Comparison of ENCODE assay signal across 8 cellular contexts in the genomic region with DNA sequence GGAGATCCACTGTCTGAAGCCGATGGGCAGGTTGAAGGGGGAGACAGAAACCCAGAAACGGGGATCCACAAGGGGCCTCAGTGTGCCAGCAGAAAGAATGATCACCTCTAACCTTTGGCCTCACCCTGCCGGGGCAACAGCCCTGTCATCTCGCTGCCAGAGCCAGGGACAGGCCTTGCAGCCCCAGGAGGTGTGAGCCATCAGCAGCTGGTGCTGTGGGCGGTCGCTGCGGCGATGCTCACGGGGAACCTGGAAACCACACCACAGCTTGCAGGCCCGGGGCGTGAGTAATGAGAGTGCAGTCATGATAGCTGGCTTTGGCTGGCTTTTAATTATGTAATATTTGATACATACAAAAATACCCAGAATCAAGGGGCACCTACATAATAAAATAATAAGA. TPM values are rescaled to one million over a fixed set of nuclear protein-coding genes. Genes with fewer than 3 reads are reported as not detected.
DNase-seq lines count a peak whose midpoint lies in the region; ATAC-seq, FAIRE-seq and TF ChIP-seq lines count a peak whose summit lies in the region.

No MANE protein-coding gene starts in this region.

- H3K9me3 ChIP-seq in BE2C = no peaks in the 10 kb centered on the region

- no peak overlapping the region for H3K4me3 ChIP-seq in BE2C (ENCODE audit: low read depth, low read length)

- no peak overlapping the region for H3K4me3 Mint-ChIP-seq in T-cell
- H3K4me3 Mint-ChIP-seq in activated naive CD8-positive, alpha-beta T cell treated with anti-CD3 and anti-CD28 coated beads, Interleukin-2, amount 10 ng/mL, durations not matched to agents 7 days and 5 days = peak overlapping the region; percentile 14

- TF ChIP-seq CTCF in GM10266 (IDR thresholded peaks at IDR 0.05; ENCODE audit: control insufficient read depth, insufficient read depth, low read depth, missing control alignments) (no peak), BE2C (IDR thresholded peaks at IDR 0.05; ENCODE audit: low read depth, low read length) (no peak)

- H3K4me1 ChIP-seq in BE2C = no peaks in the 10 kb centered on the region

- CTCF ChIA-PET in T-cell (lab: Charles Lee) = interaction anchor here in 1 of 2 donors (0.6 to 0.7 kb wide), 2 partner anchors 352 to 825 kb away, joined by 4 read pairs; no protein-coding TSS in a partner anchor

- peak overlapping the region in 1 of 2 donors; percentile 55 for H3K27ac Mint-ChIP-seq in T-cell
- no peak overlapping the region for H3K27ac Mint-ChIP-seq in activated naive CD8-positive, alpha-beta T cell treated with anti-CD3 and anti-CD28 coated beads, Interleukin-2, amount 10 ng/mL, durations not matched to agents 7 days and 5 days

- no peaks in the 10 kb centered on the region for H3K36me3 ChIP-seq in BE2C

- no peaks in the 10 kb centered on the region for H3K27me3 ChIP-seq in BE2C

- POLR2A ChIA-PET in T-cell (lab: Charles Lee) = no interaction called here
- POLR2A ChIA-PET in activated naive CD8-positive, alpha-beta T cell treated with anti-CD3 and anti-CD28 coated beads, Interleukin-2, amount 10 ng/mL, durations not matched to agents 7 days and 5 days (lab: Charles Lee) = interaction anchor here (0.5 to 2.1 kb wide), 3 partner anchors 20 to 293 kb away, joined by 3 to 5 read pairs (median 4); a partner anchor contains a TSS

- H3K9me3 Mint-ChIP-seq in T-cell = peaks cover 6 to 8% (median 6%) of the 10 kb centered on the region in 3 donors
- peaks cover 17% of the 10 kb centered on the region for H3K9me3 Mint-ChIP-seq in activated naive CD8-positive, alpha-beta T cell treated with anti-CD3 and anti-CD28 coated beads, Interleukin-2, amount 10 ng/mL, durations not matched to agents 7 days and 5 days

- peaks cover 5% of the 10 kb centered on the region for H3K36me3 Mint-ChIP-seq in T-cell
- H3K36me3 Mint-ChIP-seq in activated naive CD8-positive, alpha-beta T cell treated with anti-CD3 and anti-CD28 coated beads, Interleukin-2, amount 10 ng/mL, durations not matched to agents 7 days and 5 days = peaks cover 3% of the 10 kb centered on the region

- FAIRE-seq in HTR-8/SVneo (lab: Jason Lieb, UNC) = no peak

- peaks cover 4 to 5% of the 10 kb centered on the region in 2 donors for H3K27me3 Mint-ChIP-seq in T-cell
- H3K27me3 Mint-ChIP-seq in activated naive CD8-positive, alpha-beta T cell treated with anti-CD3 and anti-CD28 coated beads, Interleukin-2, amount 10 ng/mL, durations not matched to agents 7 days and 5 days = peaks cover 20% of the 10 kb centered on the region

- DNase-seq in GM10266 (ENCODE audit: extremely low spot score) = peak; percentile 58
- DNase-seq in T-cell = peak in 32 of 34 experiments; percentile 12 to 63 (median 50)
- DNase-seq in activated naive CD8-positive, alpha-beta T cell treated with anti-CD3 and anti-CD28 coated beads, Interleukin-2, amount 10 ng/mL, durations not matched to agents 7 days and 5 days = peak; percentile 74
- peak; percentile 79 to 82 for DNase-seq in stimulated activated CD4-positive, alpha-beta T cell treated with anti-CD3 and anti-CD28 coated beads, Interleukin-15, amount 100 ng/mL, for 48 hours (ENCODE audit: low read depth in 2 of 2)
- no peak for DNase-seq in cerebellar cortex (ENCODE audit: low spot score)
- DNase-seq in HTR-8/SVneo (ENCODE audit: insufficient read length, low spot score) = no peak
- no peak for DNase-seq in BE2C

- ATAC-seq in HG02798 (IDR thresholded peaks at IDR 0.05; ENCODE audit: poor library complexity, unreplicated experiment) = peak; percentile 84
- peak; percentile 81 to 91 (median 86) for ATAC-seq in T-cell (replicated peaks in 1 of 4)
- ATAC-seq in activated naive CD8-positive, alpha-beta T cell treated with anti-CD3 and anti-CD28 coated beads, Interleukin-2, amount 10 ng/mL, durations not matched to agents 7 days and 5 days (ENCODE audit: low read depth) = peak; percentile 90

- H3K4me1 Mint-ChIP-seq in T-cell = peaks cover 7 to 16% (median 10%) of the 10 kb centered on the region in 3 donors
- peaks cover 8% of the 10 kb centered on the region for H3K4me1 Mint-ChIP-seq in activated naive CD8-positive, alpha-beta T cell treated with anti-CD3 and anti-CD28 coated beads, Interleukin-2, amount 10 ng/mL, durations not matched to agents 7 days and 5 days

RNA-seq across cellular contexts. Expression of a gene that starts 4.7 kb away (rescaled TPM):
- total RNA-seq in T-cell = 1 to 10 TPM; 1.5 to 2.6 (median 1.7) TPM
- 1 to 10 TPM; 5.9 to 6.6 TPM for total RNA-seq in activated naive CD8-positive, alpha-beta T cell treated with anti-CD3 and anti-CD28 coated beads, Interleukin-2, amount 10 ng/mL, durations not matched to agents 7 days and 5 days
- polyA plus RNA-seq in BE2C (2012; ENCODE audit: insufficient read depth, insufficient read length, low read depth) = 47.3 TPM

Comparison
In these comparisons a context has a peak if more than half of its experiments do, and no peak if none do; other contexts are left out.
1. DNase-seq: peak in GM10266 (single experiment), T-cell (32 of 34), activated naive CD8-positive, alpha-beta T cell treated with anti-CD3 and anti-CD28 coated beads, Interleukin-2, amount 10 ng/mL, durations not matched to agents 7 days and 5 days (single experiment) and stimulated activated CD4-positive, alpha-beta T cell treated with anti-CD3 and anti-CD28 coated beads, Interleukin-15, amount 100 ng/mL, for 48 hours (2 of 2); none in cerebellar cortex (single experiment), HTR-8/SVneo (single experiment) and BE2C (single experiment).
2. Peak in every context shown above with its lines, with median percentiles within 50 percentile points of each other: ATAC-seq.